ENCODE assay signal across 1 cellular context in the genomic region with DNA sequence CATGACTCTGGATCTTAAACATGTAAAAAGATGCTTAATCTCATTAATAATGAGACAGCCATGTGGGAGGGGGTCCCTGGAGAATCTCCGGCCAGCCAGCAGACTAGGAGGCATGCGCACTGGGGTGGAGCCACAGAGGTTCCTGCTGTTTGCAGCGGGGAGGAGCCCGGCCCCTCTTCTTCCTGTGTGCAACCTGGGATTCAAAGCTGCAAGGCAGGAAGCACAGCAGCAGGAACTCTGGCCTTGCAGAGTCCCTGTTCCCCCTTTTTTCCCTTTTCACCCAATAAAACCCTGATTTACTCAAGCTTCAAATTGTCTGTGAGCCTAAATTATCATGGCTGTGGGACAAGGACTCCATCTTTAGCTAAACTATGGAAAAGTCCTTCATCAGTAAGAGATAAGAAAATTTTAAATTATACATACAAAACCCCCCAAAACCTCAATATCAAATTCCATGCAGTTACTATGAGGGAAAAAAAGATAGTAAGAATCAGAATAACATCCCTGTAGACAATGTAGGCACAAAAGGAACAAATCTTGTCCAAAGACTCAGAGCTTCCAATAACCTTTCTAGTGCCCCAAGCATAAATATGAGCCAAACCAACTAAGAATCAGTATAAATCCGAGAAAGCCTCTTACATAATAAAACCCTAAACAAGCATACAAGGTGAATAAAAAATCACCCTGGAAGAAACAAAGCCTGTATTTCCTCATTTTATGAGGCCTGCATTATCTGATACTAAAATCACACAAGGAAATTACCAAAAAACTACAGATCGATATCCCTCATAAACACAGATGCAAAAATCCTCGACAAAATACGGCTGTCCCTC.
TF ChIP-seq lines count a peak whose summit lies in the region.

No MANE protein-coding gene starts in this region.

TF ChIP-seq in HepG2, 621 proteins besides CTCF, POLR2A, EP300 and RAD21 (continued from another document and continues in another):
- TF ChIP-seq, protein P1, sequence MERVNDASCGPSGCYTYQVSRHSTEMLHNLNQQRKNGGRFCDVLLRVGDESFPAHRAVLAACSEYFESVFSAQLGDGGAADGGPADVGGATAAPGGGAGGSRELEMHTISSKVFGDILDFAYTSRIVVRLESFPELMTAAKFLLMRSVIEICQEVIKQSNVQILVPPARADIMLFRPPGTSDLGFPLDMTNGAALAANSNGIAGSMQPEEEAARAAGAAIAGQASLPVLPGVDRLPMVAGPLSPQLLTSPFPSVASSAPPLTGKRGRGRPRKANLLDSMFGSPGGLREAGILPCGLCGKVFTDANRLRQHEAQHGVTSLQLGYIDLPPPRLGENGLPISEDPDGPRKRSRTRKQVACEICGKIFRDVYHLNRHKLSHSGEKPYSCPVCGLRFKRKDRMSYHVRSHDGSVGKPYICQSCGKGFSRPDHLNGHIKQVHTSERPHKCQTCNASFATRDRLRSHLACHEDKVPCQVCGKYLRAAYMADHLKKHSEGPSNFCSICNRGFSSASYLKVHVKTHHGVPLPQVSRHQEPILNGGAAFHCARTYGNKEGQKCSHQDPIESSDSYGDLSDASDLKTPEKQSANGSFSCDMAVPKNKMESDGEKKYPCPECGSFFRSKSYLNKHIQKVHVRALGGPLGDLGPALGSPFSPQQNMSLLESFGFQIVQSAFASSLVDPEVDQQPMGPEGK (CRISPR knock-in tag; IDR thresholded peaks at IDR 0.05) = peak; percentile 57
- TF ChIP-seq MED1 (CRISPR knock-in tag; IDR thresholded peaks at IDR 0.05) (no peak; the same call in 1 of the 2 replicates), ZNF790 (CRISPR knock-in tag; IDR thresholded peaks at IDR 0.05; ENCODE audit: borderline replicate concordance) (no peak), ADNP (CRISPR knock-in tag; IDR thresholded peaks at IDR 0.05) (no peak), ZSCAN25 (CRISPR knock-in tag; IDR thresholded peaks at IDR 0.05) (no peak), SMAD3 (CRISPR knock-in tag; IDR thresholded peaks at IDR 0.05) (peak; percentile 46; the same call in 1 of the 2 replicates), AHR (CRISPR knock-in tag; IDR thresholded peaks at IDR 0.05) (0 out of 2 replicates have a peak, but pooled peaks have one; percentile 40), CEBPB (IDR thresholded peaks at IDR 0.05; ENCODE audit: borderline replicate concordance, low read depth, low read length) (no peak), ZNF260 (CRISPR knock-in tag; IDR thresholded peaks at IDR 0.05; ENCODE audit: borderline replicate concordance, low read depth) (no peak), ZNF124 (CRISPR knock-in tag; IDR thresholded peaks at IDR 0.05) (0 out of 2 replicates have a peak, but pooled peaks have one; percentile 43), MXI1 (IDR thresholded peaks at IDR 0.05; ENCODE audit: borderline replicate concordance, low read depth, low read length) (no peak), ZBTB21 (CRISPR knock-in tag; IDR thresholded peaks at IDR 0.05) (no peak), RAD51 (IDR thresholded peaks at IDR 0.05; ENCODE audit: borderline replicate concordance) (no peak), KLF6 (CRISPR knock-in tag; IDR thresholded peaks at IDR 0.05) (no peak), ZNF430 (CRISPR knock-in tag; IDR thresholded peaks at IDR 0.05) (no peak), ATRX (CRISPR knock-in tag; IDR thresholded peaks at IDR 0.05; ENCODE audit: borderline replicate concordance) (no peak), ZNF672 (CRISPR knock-in tag; IDR thresholded peaks at IDR 0.05) (no peak), ZNF138 (CRISPR knock-in tag; IDR thresholded peaks at IDR 0.05; ENCODE audit: low read depth) (no peak)
- TF ChIP-seq, protein P2, sequence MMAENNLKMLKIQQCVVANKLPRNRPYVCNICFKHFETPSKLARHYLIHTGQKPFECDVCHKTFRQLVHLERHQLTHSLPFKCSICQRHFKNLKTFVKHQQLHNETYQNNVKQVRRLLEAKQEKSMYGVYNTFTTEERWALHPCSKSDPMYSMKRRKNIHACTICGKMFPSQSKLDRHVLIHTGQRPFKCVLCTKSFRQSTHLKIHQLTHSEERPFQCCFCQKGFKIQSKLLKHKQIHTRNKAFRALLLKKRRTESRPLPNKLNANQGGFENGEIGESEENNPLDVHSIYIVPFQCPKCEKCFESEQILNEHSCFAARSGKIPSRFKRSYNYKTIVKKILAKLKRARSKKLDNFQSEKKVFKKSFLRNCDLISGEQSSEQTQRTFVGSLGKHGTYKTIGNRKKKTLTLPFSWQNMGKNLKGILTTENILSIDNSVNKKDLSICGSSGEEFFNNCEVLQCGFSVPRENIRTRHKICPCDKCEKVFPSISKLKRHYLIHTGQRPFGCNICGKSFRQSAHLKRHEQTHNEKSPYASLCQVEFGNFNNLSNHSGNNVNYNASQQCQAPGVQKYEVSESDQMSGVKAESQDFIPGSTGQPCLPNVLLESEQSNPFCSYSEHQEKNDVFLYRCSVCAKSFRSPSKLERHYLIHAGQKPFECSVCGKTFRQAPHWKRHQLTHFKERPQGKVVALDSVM (CRISPR knock-in tag; IDR thresholded peaks at IDR 0.05) = no peak
- TF ChIP-seq, protein P3, sequence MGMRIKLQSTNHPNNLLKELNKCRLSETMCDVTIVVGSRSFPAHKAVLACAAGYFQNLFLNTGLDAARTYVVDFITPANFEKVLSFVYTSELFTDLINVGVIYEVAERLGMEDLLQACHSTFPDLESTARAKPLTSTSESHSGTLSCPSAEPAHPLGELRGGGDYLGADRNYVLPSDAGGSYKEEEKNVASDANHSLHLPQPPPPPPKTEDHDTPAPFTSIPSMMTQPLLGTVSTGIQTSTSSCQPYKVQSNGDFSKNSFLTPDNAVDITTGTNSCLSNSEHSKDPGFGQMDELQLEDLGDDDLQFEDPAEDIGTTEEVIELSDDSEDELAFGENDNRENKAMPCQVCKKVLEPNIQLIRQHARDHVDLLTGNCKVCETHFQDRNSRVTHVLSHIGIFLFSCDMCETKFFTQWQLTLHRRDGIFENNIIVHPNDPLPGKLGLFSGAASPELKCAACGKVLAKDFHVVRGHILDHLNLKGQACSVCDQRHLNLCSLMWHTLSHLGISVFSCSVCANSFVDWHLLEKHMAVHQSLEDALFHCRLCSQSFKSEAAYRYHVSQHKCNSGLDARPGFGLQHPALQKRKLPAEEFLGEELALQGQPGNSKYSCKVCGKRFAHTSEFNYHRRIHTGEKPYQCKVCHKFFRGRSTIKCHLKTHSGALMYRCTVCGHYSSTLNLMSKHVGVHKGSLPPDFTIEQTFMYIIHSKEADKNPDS (CRISPR knock-in tag; IDR thresholded peaks at IDR 0.05) = no peak
- TF ChIP-seq, protein P4, sequence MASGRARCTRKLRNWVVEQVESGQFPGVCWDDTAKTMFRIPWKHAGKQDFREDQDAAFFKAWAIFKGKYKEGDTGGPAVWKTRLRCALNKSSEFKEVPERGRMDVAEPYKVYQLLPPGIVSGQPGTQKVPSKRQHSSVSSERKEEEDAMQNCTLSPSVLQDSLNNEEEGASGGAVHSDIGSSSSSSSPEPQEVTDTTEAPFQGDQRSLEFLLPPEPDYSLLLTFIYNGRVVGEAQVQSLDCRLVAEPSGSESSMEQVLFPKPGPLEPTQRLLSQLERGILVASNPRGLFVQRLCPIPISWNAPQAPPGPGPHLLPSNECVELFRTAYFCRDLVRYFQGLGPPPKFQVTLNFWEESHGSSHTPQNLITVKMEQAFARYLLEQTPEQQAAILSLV (CRISPR knock-in tag; IDR thresholded peaks at IDR 0.05; ENCODE audit: borderline replicate concordance) = no peak
- TF ChIP-seq, protein P5, sequence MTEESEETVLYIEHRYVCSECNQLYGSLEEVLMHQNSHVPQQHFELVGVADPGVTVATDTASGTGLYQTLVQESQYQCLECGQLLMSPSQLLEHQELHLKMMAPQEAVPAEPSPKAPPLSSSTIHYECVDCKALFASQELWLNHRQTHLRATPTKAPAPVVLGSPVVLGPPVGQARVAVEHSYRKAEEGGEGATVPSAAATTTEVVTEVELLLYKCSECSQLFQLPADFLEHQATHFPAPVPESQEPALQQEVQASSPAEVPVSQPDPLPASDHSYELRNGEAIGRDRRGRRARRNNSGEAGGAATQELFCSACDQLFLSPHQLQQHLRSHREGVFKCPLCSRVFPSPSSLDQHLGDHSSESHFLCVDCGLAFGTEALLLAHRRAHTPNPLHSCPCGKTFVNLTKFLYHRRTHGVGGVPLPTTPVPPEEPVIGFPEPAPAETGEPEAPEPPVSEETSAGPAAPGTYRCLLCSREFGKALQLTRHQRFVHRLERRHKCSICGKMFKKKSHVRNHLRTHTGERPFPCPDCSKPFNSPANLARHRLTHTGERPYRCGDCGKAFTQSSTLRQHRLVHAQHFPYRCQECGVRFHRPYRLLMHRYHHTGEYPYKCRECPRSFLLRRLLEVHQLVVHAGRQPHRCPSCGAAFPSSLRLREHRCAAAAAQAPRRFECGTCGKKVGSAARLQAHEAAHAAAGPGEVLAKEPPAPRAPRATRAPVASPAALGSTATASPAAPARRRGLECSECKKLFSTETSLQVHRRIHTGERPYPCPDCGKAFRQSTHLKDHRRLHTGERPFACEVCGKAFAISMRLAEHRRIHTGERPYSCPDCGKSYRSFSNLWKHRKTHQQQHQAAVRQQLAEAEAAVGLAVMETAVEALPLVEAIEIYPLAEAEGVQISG (CRISPR knock-in tag; IDR thresholded peaks at IDR 0.05) = peak; percentile 43; the same call in 1 of the 2 replicates
- TF ChIP-seq, protein P6, sequence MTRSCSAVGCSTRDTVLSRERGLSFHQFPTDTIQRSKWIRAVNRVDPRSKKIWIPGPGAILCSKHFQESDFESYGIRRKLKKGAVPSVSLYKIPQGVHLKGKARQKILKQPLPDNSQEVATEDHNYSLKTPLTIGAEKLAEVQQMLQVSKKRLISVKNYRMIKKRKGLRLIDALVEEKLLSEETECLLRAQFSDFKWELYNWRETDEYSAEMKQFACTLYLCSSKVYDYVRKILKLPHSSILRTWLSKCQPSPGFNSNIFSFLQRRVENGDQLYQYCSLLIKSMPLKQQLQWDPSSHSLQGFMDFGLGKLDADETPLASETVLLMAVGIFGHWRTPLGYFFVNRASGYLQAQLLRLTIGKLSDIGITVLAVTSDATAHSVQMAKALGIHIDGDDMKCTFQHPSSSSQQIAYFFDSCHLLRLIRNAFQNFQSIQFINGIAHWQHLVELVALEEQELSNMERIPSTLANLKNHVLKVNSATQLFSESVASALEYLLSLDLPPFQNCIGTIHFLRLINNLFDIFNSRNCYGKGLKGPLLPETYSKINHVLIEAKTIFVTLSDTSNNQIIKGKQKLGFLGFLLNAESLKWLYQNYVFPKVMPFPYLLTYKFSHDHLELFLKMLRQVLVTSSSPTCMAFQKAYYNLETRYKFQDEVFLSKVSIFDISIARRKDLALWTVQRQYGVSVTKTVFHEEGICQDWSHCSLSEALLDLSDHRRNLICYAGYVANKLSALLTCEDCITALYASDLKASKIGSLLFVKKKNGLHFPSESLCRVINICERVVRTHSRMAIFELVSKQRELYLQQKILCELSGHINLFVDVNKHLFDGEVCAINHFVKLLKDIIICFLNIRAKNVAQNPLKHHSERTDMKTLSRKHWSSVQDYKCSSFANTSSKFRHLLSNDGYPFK (CRISPR knock-in tag; IDR thresholded peaks at IDR 0.05; ENCODE audit: borderline replicate concordance) = no peak
- TF ChIP-seq, protein P7, sequence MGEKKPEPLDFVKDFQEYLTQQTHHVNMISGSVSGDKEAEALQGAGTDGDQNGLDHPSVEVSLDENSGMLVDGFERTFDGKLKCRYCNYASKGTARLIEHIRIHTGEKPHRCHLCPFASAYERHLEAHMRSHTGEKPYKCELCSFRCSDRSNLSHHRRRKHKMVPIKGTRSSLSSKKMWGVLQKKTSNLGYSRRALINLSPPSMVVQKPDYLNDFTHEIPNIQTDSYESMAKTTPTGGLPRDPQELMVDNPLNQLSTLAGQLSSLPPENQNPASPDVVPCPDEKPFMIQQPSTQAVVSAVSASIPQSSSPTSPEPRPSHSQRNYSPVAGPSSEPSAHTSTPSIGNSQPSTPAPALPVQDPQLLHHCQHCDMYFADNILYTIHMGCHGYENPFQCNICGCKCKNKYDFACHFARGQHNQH (CRISPR knock-in tag; IDR thresholded peaks at IDR 0.05) = peak; percentile 40; the same call in 1 of the 2 replicates
- TF ChIP-seq, protein P8, sequence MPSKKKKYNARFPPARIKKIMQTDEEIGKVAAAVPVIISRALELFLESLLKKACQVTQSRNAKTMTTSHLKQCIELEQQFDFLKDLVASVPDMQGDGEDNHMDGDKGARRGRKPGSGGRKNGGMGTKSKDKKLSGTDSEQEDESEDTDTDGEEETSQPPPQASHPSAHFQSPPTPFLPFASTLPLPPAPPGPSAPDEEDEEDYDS (CRISPR knock-in tag; IDR thresholded peaks at IDR 0.05) = 0 out of 2 replicates have a peak, but pooled peaks have one; percentile 48
- TF ChIP-seq, protein P9, sequence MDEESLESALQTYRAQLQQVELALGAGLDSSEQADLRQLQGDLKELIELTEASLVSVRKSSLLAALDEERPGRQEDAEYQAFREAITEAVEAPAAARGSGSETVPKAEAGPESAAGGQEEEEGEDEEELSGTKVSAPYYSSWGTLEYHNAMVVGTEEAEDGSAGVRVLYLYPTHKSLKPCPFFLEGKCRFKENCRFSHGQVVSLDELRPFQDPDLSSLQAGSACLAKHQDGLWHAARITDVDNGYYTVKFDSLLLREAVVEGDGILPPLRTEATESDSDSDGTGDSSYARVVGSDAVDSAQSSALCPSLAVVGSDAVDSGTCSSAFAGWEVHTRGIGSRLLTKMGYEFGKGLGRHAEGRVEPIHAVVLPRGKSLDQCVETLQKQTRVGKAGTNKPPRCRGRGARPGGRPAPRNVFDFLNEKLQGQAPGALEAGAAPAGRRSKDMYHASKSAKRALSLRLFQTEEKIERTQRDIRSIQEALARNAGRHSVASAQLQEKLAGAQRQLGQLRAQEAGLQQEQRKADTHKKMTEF (CRISPR knock-in tag; IDR thresholded peaks at IDR 0.05) = peak; percentile 51; the same call in 1 of the 2 replicates
- TF ChIP-seq, protein P10, sequence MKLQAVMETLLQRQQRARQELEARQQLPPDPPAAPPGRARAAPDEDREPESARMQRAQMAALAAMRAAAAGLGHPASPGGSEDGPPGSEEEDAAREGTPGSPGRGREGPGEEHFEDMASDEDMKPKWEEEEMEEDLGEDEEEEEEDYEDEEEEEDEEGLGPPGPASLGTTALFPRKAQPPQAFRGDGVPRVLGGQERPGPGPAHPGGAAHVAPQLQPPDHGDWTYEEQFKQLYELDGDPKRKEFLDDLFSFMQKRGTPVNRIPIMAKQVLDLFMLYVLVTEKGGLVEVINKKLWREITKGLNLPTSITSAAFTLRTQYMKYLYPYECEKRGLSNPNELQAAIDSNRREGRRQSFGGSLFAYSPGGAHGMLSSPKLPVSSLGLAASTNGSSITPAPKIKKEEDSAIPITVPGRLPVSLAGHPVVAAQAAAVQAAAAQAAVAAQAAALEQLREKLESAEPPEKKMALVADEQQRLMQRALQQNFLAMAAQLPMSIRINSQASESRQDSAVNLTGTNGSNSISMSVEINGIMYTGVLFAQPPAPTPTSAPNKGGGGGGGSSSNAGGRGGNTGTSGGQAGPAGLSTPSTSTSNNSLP (IDR thresholded peaks at IDR 0.05; ENCODE audit: low read depth, low read length) = no peak
